ENCODE assay signal across 8 cellular contexts in genomic region chr18:76875390-76876330, GRCh38. TPM values are rescaled to one million over a fixed set of nuclear protein-coding genes. Genes with fewer than 3 reads are reported as not detected.
DNase-seq lines count a peak whose midpoint lies in the region; ATAC-seq and TF ChIP-seq lines count a peak whose summit lies in the region.

No MANE protein-coding gene starts in this region.

- no peak overlapping the region for H3K4me3 ChIP-seq in CD8-positive, alpha-beta T cell (ENCODE audit: low read depth, low read length)

- no peak overlapping the region for H3K4me3 Mint-ChIP-seq in CD8-positive, alpha-beta T cell
- peak overlapping the region in 1 of 2 donors; percentile 17 for H3K4me3 Mint-ChIP-seq in effector memory CD8-positive, alpha-beta T cell

- no peaks in the 10 kb centered on the region for H3K9me3 ChIP-seq in CD8-positive, alpha-beta T cell (ENCODE audit: low read length)

- no peak overlapping the region for H3K27ac Mint-ChIP-seq in CD8-positive, alpha-beta T cell
- peak overlapping the region in 1 of 2 donors; percentile 14 for H3K27ac Mint-ChIP-seq in effector memory CD8-positive, alpha-beta T cell

- DNase-seq in CD8-positive, alpha-beta T cell = peak in 2 of 7 experiments; percentile 29 to 35
- peak; percentile 22 for DNase-seq in LHCN-M2 (ENCODE audit: low read depth)
- peak; percentile 37 for DNase-seq in SKM-1 treated with dmso at 0.1 percent for 144 hours (lab: John Stamatoyannopoulos, UW; ENCODE audit: unreplicated experiment)
- DNase-seq in effector memory CD8-positive, alpha-beta T cell = peak; percentile 21 to 34 (median 30)
- peak; percentile 24 for DNase-seq in myocyte (ENCODE audit: low read depth)
- no peak for DNase-seq in SIG-M5 treated with dmso at 0.1 percent for 504 hours (lab: John Stamatoyannopoulos, UW; ENCODE audit: unreplicated experiment)

- H3K4me1 ChIP-seq in CD8-positive, alpha-beta T cell (ENCODE audit: insufficient read depth, low read length) = no peaks in the 10 kb centered on the region

- CTCF ChIA-PET in CD8-positive, alpha-beta T cell (lab: Charles Lee) = no interaction called here

- no peaks in the 10 kb centered on the region for H3K27me3 ChIP-seq in CD8-positive, alpha-beta T cell (ENCODE audit: insufficient read depth, low read length)

- intact Hi-C loops in CD8-positive, alpha-beta T cell (cut with DNase I, micrococcal nuclease) = loop anchor here (2.0 to 5.0 kb wide), 3 partner anchors 73 to 775 kb away; no protein-coding TSS in a partner anchor

- ATAC-seq in CD8-positive, alpha-beta T cell = peak; percentile 58
- peak; percentile 70 for ATAC-seq in GM19023 (IDR thresholded peaks at IDR 0.05; ENCODE audit: unreplicated experiment)
- no peak for ATAC-seq in effector memory CD8-positive, alpha-beta T cell (replicated peaks)
- ATAC-seq in GM21447 (IDR thresholded peaks at IDR 0.05; ENCODE audit: unreplicated experiment) = no peak

- peak; percentile 62 for TF ChIP-seq CTCF in CD8-positive, alpha-beta T cell (IDR thresholded peaks at IDR 0.05)

- H3K36me3 ChIP-seq in CD8-positive, alpha-beta T cell (ENCODE audit: insufficient read depth, low read length) = peaks cover 14% of the 10 kb centered on the region

- no peaks in the 10 kb centered on the region for H3K4me1 Mint-ChIP-seq in CD8-positive, alpha-beta T cell (ENCODE audit: low read depth)
- peaks cover 8% of the 10 kb centered on the region in 2 donors for H3K4me1 Mint-ChIP-seq in effector memory CD8-positive, alpha-beta T cell (ENCODE audit: low read depth in 2 of 2)

- H3K27me3 Mint-ChIP-seq in CD8-positive, alpha-beta T cell (ENCODE audit: low read depth) = no peaks in the 10 kb centered on the region
- H3K27me3 Mint-ChIP-seq in effector memory CD8-positive, alpha-beta T cell = no peaks in the 10 kb centered on the region

- POLR2A ChIA-PET in CD8-positive, alpha-beta T cell (lab: Charles Lee) = no interaction called here

- no peak overlapping the region for H3K27ac ChIP-seq in CD8-positive, alpha-beta T cell (ENCODE audit: low read depth, low read length)

- H3K36me3 Mint-ChIP-seq in CD8-positive, alpha-beta T cell = peaks cover 74% of the 10 kb centered on the region
- H3K36me3 Mint-ChIP-seq in effector memory CD8-positive, alpha-beta T cell (ENCODE audit: insufficient read depth) = peaks cover 35% of the 10 kb centered on the region

- no peaks in the 10 kb centered on the region for H3K9me3 Mint-ChIP-seq in CD8-positive, alpha-beta T cell
- no peaks in the 10 kb centered on the region for H3K9me3 Mint-ChIP-seq in effector memory CD8-positive, alpha-beta T cell

RNA-seq across cellular contexts. Expression of gene ZNF236, which starts 53.3 kb away (rescaled TPM):
- 10 to 100 TPM; 24.9 to 25.4 TPM for total RNA-seq in CD8-positive, alpha-beta T cell
- total RNA-seq in LHCN-M2 (2014; rRNA removed) (5.9 and 6.4 TPM in 2 replicates), myocyte (6.3 and 10.4 TPM in 2 replicates)
- 2.5 TPM for polyA plus RNA-seq in LHCN-M2 (2012)
- 4.3 TPM for polyA plus RNA-seq in myocyte (2012)

Comparison
In these comparisons a context has a peak if more than half of its experiments do, and no peak if none do; other contexts are left out.
1. ATAC-seq: peak in CD8-positive, alpha-beta T cell (single experiment) and GM19023 (single experiment); none in effector memory CD8-positive, alpha-beta T cell (single experiment) and GM21447 (single experiment).